17 cellular contexts compared by ENCODE assay signal in genomic region chr6:14094721-14095120, GRCh38. TPM values are rescaled to one million over a fixed set of nuclear protein-coding genes. Genes with fewer than 3 reads are reported as not detected.
DNase-seq lines count a peak whose midpoint lies in the region; ATAC-seq and TF ChIP-seq lines count a peak whose summit lies in the region.
"Had no signal": no experiment of that assay in that cellular context is flagged by ENCODE, and none has a peak within 500 bp of the region (broad histone marks: within the 10 kb centered on the region; RNA-seq: fewer than 3 reads in every experiment).

No MANE protein-coding gene starts in this region.

- POLR2A ChIA-PET in RWPE1 (lab: Yijun Ruan, JAX; ENCODE audit: low non-redundant PET), result no interaction called here

- TF ChIP-seq EP300 in tibial nerve (IDR thresholded peaks at IDR 0.05) (no peak), esophagus muscularis mucosa (IDR thresholded peaks at IDR 0.05) (no peak)

- TF ChIP-seq CTCF in RWPE1 (conservative IDR thresholded peaks at IDR 0.05; ENCODE audit: low read depth) (no peak), tibial nerve (IDR thresholded peaks at IDR 0.05) (no peak), esophagus muscularis mucosa (IDR thresholded peaks at IDR 0.05) (no peak)

- H3K27me3 Mint-ChIP-seq in dendritic cell treated with granulocyte-macrophage colony-stimulating factor and Interleukin-4, amounts not matched to agents 40 ng/mL and 50 ng/mL, for 4 days, result peaks cover 4% of the 10 kb centered on the region

- no peaks in the 10 kb centered on the region for H3K9me3 ChIP-seq in tibial nerve
- H3K9me3 ChIP-seq in esophagus muscularis mucosa, result no peaks in the 10 kb centered on the region
- H3K9me3 ChIP-seq: BE2C, breast epithelium, neutrophil had no signal

- H3K4me1 Mint-ChIP-seq in dendritic cell treated with granulocyte-macrophage colony-stimulating factor and Interleukin-4, amounts not matched to agents 40 ng/mL and 50 ng/mL, for 4 days (ENCODE audit: low read depth), result peaks cover 77% of the 10 kb centered on the region

- no peaks in the 10 kb centered on the region for H3K36me3 ChIP-seq in tibial nerve
- H3K36me3 ChIP-seq in esophagus muscularis mucosa, result no peaks in the 10 kb centered on the region
- H3K36me3 ChIP-seq: BE2C, breast epithelium, neutrophil had no signal

- peak overlapping the region; percentile 83 for H3K27ac Mint-ChIP-seq in dendritic cell treated with granulocyte-macrophage colony-stimulating factor and Interleukin-4, amounts not matched to agents 40 ng/mL and 50 ng/mL, for 4 days

- intact Hi-C loops in dendritic cell treated with granulocyte-macrophage colony-stimulating factor and Interleukin-4, amounts not matched to agents 40 ng/mL and 50 ng/mL, for 4 days (cut with micrococcal nuclease), result loop anchor here (1.0 to 2.0 kb wide), 2 partner anchors 14 to 28 kb away; no protein-coding TSS in a partner anchor
- intact Hi-C loops in esophagus muscularis mucosa (cut with DNase I), result no loop called here

- CTCF ChIA-PET in RWPE1 (lab: Yijun Ruan, JAX), result interaction anchor here (0.6 kb wide), 1 partner anchor 16 kb away, joined by 4 read pairs; no protein-coding TSS in a partner anchor

- no peaks in the 10 kb centered on the region for H3K9me3 Mint-ChIP-seq in dendritic cell treated with granulocyte-macrophage colony-stimulating factor and Interleukin-4, amounts not matched to agents 40 ng/mL and 50 ng/mL, for 4 days

- H3K4me1 ChIP-seq in tibial nerve (peaks cover 0 to 32% (median 14%) of the 10 kb centered on the region in 4 donors), esophagus muscularis mucosa (peaks cover 0 to 3% (median 0%) of the 10 kb centered on the region in 4 donors)
- H3K4me1 ChIP-seq: BE2C, breast epithelium had no signal

- no peaks in the 10 kb centered on the region for H3K36me3 Mint-ChIP-seq in dendritic cell treated with granulocyte-macrophage colony-stimulating factor and Interleukin-4, amounts not matched to agents 40 ng/mL and 50 ng/mL, for 4 days (ENCODE audit: low read depth)

- H3K27ac ChIP-seq in RWPE1, result peak overlapping the region; percentile 32; the same call in 1 of the 2 replicates
- peak overlapping the region in 3 of 4 donors; percentile 15 to 79 (median 69) for H3K27ac ChIP-seq in tibial nerve
- H3K27ac ChIP-seq in esophagus muscularis mucosa (replicated peaks in 1 of 4), result no peak overlapping the region
- H3K27ac ChIP-seq: breast epithelium, neutrophil had no signal

- DNase-seq in activated CD8-positive, alpha-beta memory T cell treated with anti-CD3 and anti-CD28 coated beads for 24 hours, result peak; percentile 32
- no peak for DNase-seq in activated CD8-positive, alpha-beta memory T cell treated with anti-CD3 and anti-CD28 coated beads, Interleukin-2, amount 50 U/mL, for 48 hours
- DNase-seq in RWPE1 (ENCODE audit: low spot score), result no peak
- no peak for DNase-seq in tibial nerve (ENCODE audit: low spot score in 2 of 2)
- DNase-seq in esophagus muscularis mucosa (ENCODE audit: extremely low spot score), result no peak
- DNase-seq in HPDE6-E6E7 (ENCODE audit: extremely low spot score), result no peak
- DNase-seq: BE2C, cortex of kidney, KG1, NCI-H187 treated with DMSO at 0.1 percent for 48 hours, NCI-H226 had no signal

- H3K4me3 Mint-ChIP-seq in dendritic cell treated with granulocyte-macrophage colony-stimulating factor and Interleukin-4, amounts not matched to agents 40 ng/mL and 50 ng/mL, for 4 days, result no peak overlapping the region

- TF ChIP-seq POLR2A in tibial nerve (IDR thresholded peaks at IDR 0.05) (no peak), esophagus muscularis mucosa (IDR thresholded peaks at IDR 0.05; ENCODE audit: low read depth) (no peak)

- no peak for ATAC-seq in HG02870 (IDR thresholded peaks at IDR 0.05; ENCODE audit: unreplicated experiment)
- ATAC-seq: Panc1 had no signal

- H3K4me3 ChIP-seq in tibial nerve (no peak overlapping the region), esophagus muscularis mucosa (no peak overlapping the region)
- H3K4me3 ChIP-seq: breast epithelium, skin epidermis had no signal

- WGBS in tibial nerve, 2 donors, result 72 to 80% methylated on average over 4 of the region's 4 CpGs
- WGBS in esophagus muscularis mucosa, result 93% methylated on average over 4 of the region's 4 CpGs

- no peaks in the 10 kb centered on the region for H3K27me3 ChIP-seq in tibial nerve
- peaks cover 0 to 3% (median 0%) of the 10 kb centered on the region in 4 donors for H3K27me3 ChIP-seq in esophagus muscularis mucosa
- H3K27me3 ChIP-seq: BE2C, breast epithelium, neutrophil had no signal

RNA-seq across cellular contexts. Expression of gene CD83, which starts 22.9 kb away (rescaled TPM):
- total RNA-seq in tibial nerve, result 1 to 10 TPM; 2.1 to 5.3 (median 3.7) TPM
- total RNA-seq in esophagus muscularis mucosa, result 1 to 10 TPM; 1.2 to 4.3 (median 1.8) TPM

Comparison
In these comparisons a context has a peak if more than half of its experiments do, and no peak if none do; other contexts are left out.
1. H3K27ac ChIP-seq: peak in RWPE1 (single experiment) and tibial nerve (3 of 4); none in esophagus muscularis mucosa (0 of 4).